14 cellular contexts compared by ENCODE assay signal in the genomic region with DNA sequence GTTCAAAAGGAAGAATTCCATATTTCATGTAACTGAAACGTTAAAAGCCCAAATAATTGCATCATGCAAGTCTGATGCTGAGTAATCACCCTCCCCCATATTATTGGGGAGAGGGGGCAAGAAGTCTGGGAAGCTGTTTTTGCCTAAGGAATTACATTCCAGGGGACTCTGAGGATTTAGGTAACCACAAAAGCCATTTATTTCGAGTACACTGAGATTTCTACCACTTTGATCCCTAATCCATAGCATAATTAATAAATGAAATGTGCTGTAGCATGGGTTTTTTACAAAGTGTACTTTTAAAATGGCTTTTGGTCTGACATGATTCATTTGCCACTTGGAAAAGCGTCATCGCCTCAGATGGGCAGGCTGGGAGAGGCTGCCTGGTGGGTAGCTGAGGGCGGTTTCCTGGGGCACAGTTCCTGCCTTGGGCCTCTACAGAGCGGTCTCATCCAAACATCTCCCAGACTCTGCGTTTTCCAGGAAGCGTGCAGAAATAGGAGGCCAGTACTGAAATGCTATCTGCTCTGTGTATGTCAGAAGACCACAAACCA.
DNase-seq lines count a peak whose midpoint lies in the region; ATAC-seq, FAIRE-seq and TF ChIP-seq lines count a peak whose summit lies in the region.
"Had no signal": no experiment of that assay in that cellular context is flagged by ENCODE, and none has a peak within 500 bp of the region (broad histone marks: within the 10 kb centered on the region; RNA-seq: fewer than 3 reads in every experiment).

No MANE protein-coding gene starts in this region.

- FAIRE-seq in RCC 7860 (lab: Jason Lieb, UNC), result peak; percentile 87
- FAIRE-seq: HepG2, kidney had no signal

- no peak overlapping the region for H3K4me3 ChIP-seq in epithelial cell of esophagus (ENCODE audit: low read length)

- ATAC-seq in GM21515 (IDR thresholded peaks at IDR 0.05; ENCODE audit: unreplicated experiment), result no peak
- ATAC-seq in GM18868 (IDR thresholded peaks at IDR 0.05; ENCODE audit: unreplicated experiment), result no peak
- ATAC-seq: CD8-positive, alpha-beta T cell; HepG2; stimulated activated effector memory CD8-positive, alpha-beta T cell treated with anti-CD3 and anti-CD28 coated beads, Interleukin-12 subunit alpha, Interleukin-12 subunit beta, amount 100 ng/mL, for 72 hours had no signal

- DNase-seq in CMK (ENCODE audit: low read depth), result peak; percentile 31
- peak; percentile 87 for DNase-seq in RCC 7860 (ENCODE audit: low spot score)
- peak; percentile 75 for DNase-seq in epithelial cell of esophagus (ENCODE audit: low read depth)
- DNase-seq in renal cortical epithelial cell (ENCODE audit: low read depth), result peak; percentile 64
- DNase-seq in activated T-cell treated with anti-CD3 and anti-CD28 coated beads, Interleukin-2, amount 50 U/mL, for 1 hour, result no peak
- DNase-seq in activated T-cell treated with anti-CD3 and anti-CD28 coated beads, Interleukin-2, amount 50 U/mL, for 48 hours, result no peak
- DNase-seq: activated T-cell treated with anti-CD3 and anti-CD28 coated beads for 4 hours; CD8-positive, alpha-beta T cell; kidney; NCI-H446 had no signal

- TF ChIP-seq CTCF in epithelial cell of esophagus (IDR thresholded peaks at IDR 0.05; ENCODE audit: insufficient read depth, low read depth, low read length, missing control alignments), result no peak

Comparison
In these comparisons a context has a peak if more than half of its experiments do, and no peak if none do; other contexts are left out.
1. DNase-seq: peak in CMK (single experiment), RCC 7860 (single experiment), epithelial cell of esophagus (single experiment) and renal cortical epithelial cell (single experiment); none in activated T-cell treated with anti-CD3 and anti-CD28 coated beads, Interleukin-2, amount 50 U/mL, for 1 hour (single experiment) and activated T-cell treated with anti-CD3 and anti-CD28 coated beads, Interleukin-2, amount 50 U/mL, for 48 hours (0 of 2).